ENCODE assay signal across 1 cellular context in the genomic region with DNA sequence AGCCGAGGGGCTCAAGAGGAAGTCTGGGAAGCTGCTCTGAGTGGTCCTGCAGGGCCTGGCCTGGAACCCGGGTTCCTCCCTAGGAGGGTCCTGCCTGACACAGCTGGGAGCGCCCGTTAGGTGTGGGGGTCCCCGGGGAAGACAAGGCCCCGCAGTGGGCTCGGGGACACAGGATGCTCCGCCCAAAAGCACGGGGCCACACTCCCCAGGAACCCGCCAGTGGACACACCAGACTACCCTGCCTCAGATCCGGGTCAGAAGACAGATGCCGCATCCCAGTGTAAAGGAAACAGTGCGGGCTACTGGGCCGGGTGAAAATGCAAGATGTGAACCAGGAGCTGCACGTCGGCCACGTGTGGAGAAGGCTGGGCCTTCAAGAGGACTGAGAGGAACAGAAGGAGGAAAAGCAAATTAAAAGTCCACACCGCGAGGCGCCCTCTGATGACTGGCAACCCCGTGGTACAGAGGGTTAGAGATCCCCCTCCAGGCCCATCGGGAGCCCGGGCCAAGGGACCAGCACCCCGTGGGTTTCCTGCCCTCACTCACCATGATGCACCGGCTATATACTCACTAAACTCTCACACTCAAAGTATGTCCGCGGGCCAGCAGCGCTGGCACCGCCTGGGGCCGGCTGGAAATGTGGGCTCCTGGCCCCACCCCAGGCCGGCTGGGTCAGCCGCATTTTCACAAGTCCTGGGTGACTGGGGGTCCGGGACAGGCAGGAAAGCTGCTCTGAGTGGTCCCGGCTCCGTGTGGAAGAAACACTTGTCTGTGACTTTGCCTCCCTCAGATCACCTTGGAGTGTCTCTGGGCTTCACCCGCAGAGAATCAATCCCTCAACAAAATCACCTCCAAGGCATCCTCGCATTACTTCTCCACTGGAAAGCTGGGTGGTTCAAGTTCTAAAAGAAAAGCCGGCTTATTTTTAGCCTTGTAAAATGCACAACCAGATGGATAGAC.
TF ChIP-seq lines count a peak whose summit lies in the region.

No MANE protein-coding gene starts in this region.

TF ChIP-seq in H1, 55 proteins besides CTCF, POLR2A, EP300 and RAD21:
- no peak for TF ChIP-seq ZNF274 (IDR thresholded peaks at IDR 0.05; ENCODE audit: borderline replicate concordance, extremely low read depth, low read length)
- no peak for TF ChIP-seq EGR1 (IDR thresholded peaks at IDR 0.05; ENCODE audit: borderline replicate concordance, low read depth, low read length)
- TF ChIP-seq, protein P1, sequence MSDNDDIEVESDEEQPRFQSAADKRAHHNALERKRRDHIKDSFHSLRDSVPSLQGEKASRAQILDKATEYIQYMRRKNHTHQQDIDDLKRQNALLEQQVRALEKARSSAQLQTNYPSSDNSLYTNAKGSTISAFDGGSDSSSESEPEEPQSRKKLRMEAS (IDR thresholded peaks at IDR 0.05): no peak
- TF ChIP-seq, protein P2, sequence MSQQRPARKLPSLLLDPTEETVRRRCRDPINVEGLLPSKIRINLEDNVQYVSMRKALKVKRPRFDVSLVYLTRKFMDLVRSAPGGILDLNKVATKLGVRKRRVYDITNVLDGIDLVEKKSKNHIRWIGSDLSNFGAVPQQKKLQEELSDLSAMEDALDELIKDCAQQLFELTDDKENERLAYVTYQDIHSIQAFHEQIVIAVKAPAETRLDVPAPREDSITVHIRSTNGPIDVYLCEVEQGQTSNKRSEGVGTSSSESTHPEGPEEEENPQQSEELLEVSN (IDR thresholded peaks at IDR 0.05): no peak
- no peak for TF ChIP-seq NANOG (IDR thresholded peaks at IDR 0.05; ENCODE audit: insufficient read depth, low read depth, low read length, poor library complexity, severe bottlenecking)
- TF ChIP-seq CHD1 (IDR thresholded peaks at IDR 0.05; ENCODE audit: low read depth, low read length): no peak
- TF ChIP-seq TBP (IDR thresholded peaks at IDR 0.05; ENCODE audit: low read depth, low read length): no peak
- TF ChIP-seq, protein P3, sequence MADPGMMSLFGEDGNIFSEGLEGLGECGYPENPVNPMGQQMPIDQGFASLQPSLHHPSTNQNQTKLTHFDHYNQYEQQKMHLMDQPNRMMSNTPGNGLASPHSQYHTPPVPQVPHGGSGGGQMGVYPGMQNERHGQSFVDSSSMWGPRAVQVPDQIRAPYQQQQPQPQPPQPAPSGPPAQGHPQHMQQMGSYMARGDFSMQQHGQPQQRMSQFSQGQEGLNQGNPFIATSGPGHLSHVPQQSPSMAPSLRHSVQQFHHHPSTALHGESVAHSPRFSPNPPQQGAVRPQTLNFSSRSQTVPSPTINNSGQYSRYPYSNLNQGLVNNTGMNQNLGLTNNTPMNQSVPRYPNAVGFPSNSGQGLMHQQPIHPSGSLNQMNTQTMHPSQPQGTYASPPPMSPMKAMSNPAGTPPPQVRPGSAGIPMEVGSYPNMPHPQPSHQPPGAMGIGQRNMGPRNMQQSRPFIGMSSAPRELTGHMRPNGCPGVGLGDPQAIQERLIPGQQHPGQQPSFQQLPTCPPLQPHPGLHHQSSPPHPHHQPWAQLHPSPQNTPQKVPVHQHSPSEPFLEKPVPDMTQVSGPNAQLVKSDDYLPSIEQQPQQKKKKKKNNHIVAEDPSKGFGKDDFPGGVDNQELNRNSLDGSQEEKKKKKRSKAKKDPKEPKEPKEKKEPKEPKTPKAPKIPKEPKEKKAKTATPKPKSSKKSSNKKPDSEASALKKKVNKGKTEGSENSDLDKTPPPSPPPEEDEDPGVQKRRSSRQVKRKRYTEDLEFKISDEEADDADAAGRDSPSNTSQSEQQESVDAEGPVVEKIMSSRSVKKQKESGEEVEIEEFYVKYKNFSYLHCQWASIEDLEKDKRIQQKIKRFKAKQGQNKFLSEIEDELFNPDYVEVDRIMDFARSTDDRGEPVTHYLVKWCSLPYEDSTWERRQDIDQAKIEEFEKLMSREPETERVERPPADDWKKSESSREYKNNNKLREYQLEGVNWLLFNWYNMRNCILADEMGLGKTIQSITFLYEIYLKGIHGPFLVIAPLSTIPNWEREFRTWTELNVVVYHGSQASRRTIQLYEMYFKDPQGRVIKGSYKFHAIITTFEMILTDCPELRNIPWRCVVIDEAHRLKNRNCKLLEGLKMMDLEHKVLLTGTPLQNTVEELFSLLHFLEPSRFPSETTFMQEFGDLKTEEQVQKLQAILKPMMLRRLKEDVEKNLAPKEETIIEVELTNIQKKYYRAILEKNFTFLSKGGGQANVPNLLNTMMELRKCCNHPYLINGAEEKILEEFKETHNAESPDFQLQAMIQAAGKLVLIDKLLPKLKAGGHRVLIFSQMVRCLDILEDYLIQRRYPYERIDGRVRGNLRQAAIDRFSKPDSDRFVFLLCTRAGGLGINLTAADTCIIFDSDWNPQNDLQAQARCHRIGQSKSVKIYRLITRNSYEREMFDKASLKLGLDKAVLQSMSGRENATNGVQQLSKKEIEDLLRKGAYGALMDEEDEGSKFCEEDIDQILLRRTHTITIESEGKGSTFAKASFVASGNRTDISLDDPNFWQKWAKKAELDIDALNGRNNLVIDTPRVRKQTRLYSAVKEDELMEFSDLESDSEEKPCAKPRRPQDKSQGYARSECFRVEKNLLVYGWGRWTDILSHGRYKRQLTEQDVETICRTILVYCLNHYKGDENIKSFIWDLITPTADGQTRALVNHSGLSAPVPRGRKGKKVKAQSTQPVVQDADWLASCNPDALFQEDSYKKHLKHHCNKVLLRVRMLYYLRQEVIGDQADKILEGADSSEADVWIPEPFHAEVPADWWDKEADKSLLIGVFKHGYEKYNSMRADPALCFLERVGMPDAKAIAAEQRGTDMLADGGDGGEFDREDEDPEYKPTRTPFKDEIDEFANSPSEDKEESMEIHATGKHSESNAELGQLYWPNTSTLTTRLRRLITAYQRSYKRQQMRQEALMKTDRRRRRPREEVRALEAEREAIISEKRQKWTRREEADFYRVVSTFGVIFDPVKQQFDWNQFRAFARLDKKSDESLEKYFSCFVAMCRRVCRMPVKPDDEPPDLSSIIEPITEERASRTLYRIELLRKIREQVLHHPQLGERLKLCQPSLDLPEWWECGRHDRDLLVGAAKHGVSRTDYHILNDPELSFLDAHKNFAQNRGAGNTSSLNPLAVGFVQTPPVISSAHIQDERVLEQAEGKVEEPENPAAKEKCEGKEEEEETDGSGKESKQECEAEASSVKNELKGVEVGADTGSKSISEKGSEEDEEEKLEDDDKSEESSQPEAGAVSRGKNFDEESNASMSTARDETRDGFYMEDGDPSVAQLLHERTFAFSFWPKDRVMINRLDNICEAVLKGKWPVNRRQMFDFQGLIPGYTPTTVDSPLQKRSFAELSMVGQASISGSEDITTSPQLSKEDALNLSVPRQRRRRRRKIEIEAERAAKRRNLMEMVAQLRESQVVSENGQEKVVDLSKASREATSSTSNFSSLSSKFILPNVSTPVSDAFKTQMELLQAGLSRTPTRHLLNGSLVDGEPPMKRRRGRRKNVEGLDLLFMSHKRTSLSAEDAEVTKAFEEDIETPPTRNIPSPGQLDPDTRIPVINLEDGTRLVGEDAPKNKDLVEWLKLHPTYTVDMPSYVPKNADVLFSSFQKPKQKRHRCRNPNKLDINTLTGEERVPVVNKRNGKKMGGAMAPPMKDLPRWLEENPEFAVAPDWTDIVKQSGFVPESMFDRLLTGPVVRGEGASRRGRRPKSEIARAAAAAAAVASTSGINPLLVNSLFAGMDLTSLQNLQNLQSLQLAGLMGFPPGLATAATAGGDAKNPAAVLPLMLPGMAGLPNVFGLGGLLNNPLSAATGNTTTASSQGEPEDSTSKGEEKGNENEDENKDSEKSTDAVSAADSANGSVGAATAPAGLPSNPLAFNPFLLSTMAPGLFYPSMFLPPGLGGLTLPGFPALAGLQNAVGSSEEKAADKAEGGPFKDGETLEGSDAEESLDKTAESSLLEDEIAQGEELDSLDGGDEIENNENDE (IDR thresholded peaks at IDR 0.05; ENCODE audit: insufficient replicate concordance, low read length): no peak
- TF ChIP-seq SIRT6 (IDR thresholded peaks at IDR 0.05; ENCODE audit: low read length): no peak
- no peak for TF ChIP-seq BCL11A (IDR thresholded peaks at IDR 0.05; ENCODE audit: low read depth in 2 of 2, low read length in 2 of 2)
- TF ChIP-seq TCF12 (IDR thresholded peaks at IDR 0.05; ENCODE audit: low read depth, low read length): no peak
- no peak for TF ChIP-seq CTBP2 (IDR thresholded peaks at IDR 0.05; ENCODE audit: borderline replicate concordance, insufficient read depth, insufficient read length, low read length)
TF ChIP-seq in H1: peak in this region for 0.
